In genomic region chr22:46078241-46079092, GRCh38 we compare ENCODE assay signal across 1 cellular context.
TF ChIP-seq lines count a peak whose summit lies in the region.

No MANE protein-coding gene starts in this region.

TF ChIP-seq in A549, 52 proteins besides CTCF, POLR2A, EP300 and RAD21 (continued from another document):
- TF ChIP-seq ESRRA (IDR thresholded peaks at IDR 0.05; ENCODE audit: borderline replicate concordance, low read length) (no peak), MAX (IDR thresholded peaks at IDR 0.05) (peak; percentile 88), USF2 (IDR thresholded peaks at IDR 0.05) (peak; percentile 93), FOSB (CRISPR knock-in tag; IDR thresholded peaks at IDR 0.05) (no peak), RNF2 (IDR thresholded peaks at IDR 0.05; ENCODE audit: borderline replicate concordance, low read depth) (no peak), NPAS2 (CRISPR knock-in tag; IDR thresholded peaks at IDR 0.05; ENCODE audit: borderline replicate concordance) (peak; percentile 88), JUN (IDR thresholded peaks at IDR 0.05) (peak in 1 of 2 experiments; percentile 14; a peak in 1 of 5 replicates), PHF8 (IDR thresholded peaks at IDR 0.05; ENCODE audit: borderline replicate concordance, low read depth) (no peak), MYC (IDR thresholded peaks at IDR 0.05; ENCODE audit: borderline replicate concordance, low read length) (no peak), FOSL2 (IDR thresholded peaks at IDR 0.05) (no peak), FOSL2 (CRISPR knock-in tag; IDR thresholded peaks at IDR 0.05) (0 out of 2 replicates have a peak, but pooled peaks have one; percentile 15)
- TF ChIP-seq, protein P1, sequence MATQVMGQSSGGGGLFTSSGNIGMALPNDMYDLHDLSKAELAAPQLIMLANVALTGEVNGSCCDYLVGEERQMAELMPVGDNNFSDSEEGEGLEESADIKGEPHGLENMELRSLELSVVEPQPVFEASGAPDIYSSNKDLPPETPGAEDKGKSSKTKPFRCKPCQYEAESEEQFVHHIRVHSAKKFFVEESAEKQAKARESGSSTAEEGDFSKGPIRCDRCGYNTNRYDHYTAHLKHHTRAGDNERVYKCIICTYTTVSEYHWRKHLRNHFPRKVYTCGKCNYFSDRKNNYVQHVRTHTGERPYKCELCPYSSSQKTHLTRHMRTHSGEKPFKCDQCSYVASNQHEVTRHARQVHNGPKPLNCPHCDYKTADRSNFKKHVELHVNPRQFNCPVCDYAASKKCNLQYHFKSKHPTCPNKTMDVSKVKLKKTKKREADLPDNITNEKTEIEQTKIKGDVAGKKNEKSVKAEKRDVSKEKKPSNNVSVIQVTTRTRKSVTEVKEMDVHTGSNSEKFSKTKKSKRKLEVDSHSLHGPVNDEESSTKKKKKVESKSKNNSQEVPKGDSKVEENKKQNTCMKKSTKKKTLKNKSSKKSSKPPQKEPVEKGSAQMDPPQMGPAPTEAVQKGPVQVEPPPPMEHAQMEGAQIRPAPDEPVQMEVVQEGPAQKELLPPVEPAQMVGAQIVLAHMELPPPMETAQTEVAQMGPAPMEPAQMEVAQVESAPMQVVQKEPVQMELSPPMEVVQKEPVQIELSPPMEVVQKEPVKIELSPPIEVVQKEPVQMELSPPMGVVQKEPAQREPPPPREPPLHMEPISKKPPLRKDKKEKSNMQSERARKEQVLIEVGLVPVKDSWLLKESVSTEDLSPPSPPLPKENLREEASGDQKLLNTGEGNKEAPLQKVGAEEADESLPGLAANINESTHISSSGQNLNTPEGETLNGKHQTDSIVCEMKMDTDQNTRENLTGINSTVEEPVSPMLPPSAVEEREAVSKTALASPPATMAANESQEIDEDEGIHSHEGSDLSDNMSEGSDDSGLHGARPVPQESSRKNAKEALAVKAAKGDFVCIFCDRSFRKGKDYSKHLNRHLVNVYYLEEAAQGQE (IDR thresholded peaks at IDR 0.05): no peak
